ENCODE assay signal across 8 cellular contexts in genomic region chr17:16363749-16364536, GRCh38. TPM values are rescaled to one million over a fixed set of nuclear protein-coding genes. Genes with fewer than 3 reads are reported as not detected.
A peak's percentile ranks its signal among the peaks of the same experiment; 100 is the strongest.
DNase-seq lines count a peak whose midpoint lies in the region; ATAC-seq, FAIRE-seq and TF ChIP-seq lines count a peak whose summit lies in the region.

No MANE protein-coding gene starts in this region.

- BruUV-seq in K562 (replicated peaks; lab: Mats Ljungman, UMichigan): no TSS peak

- H3K27ac Mint-ChIP-seq in immature natural killer cell: peak overlapping the region in 1 of 6 donors; percentile 65

- H3K36me3 Mint-ChIP-seq in immature natural killer cell: no peaks in the 10 kb centered on the region

- ATAC-seq in DND-41 (ENCODE audit: insufficient read depth, low read depth): peak; percentile 99
- peak; percentile 98 for ATAC-seq in K562

- no peak for TF ChIP-seq EP300 in K562 (IDR thresholded peaks at IDR 0.05; ENCODE audit: low read length)

- H3K4me1 ChIP-seq in DND-41 (ENCODE audit: insufficient read depth, low read length) (no peaks in the 10 kb centered on the region), K562 (replicated peaks in 1 of 2; ENCODE audit: control insufficient read depth in 2 of 2, insufficient read depth in 2 of 2, low read length in 2 of 2) (no peaks in the 10 kb centered on the region; a peak in 1 of 5 replicates)

- H3K9me3 ChIP-seq in DND-41 (ENCODE audit: insufficient read depth, low read length, severe bottlenecking) (no peaks in the 10 kb centered on the region), K562 (replicated peaks; ENCODE audit: control insufficient read depth, insufficient read depth, low read depth, low read length) (no peaks in the 10 kb centered on the region)

- peaks cover 0 to 3% of the 10 kb centered on the region in 2 donors for H3K4me1 Mint-ChIP-seq in immature natural killer cell

- in situ Hi-C loops in K562 (cut with MboI): no loop called here

- H4K20me1 ChIP-seq in DND-41 (ENCODE audit: insufficient read depth, low read length) (no peaks in the 10 kb centered on the region), K562 (replicated peaks; ENCODE audit: control insufficient read depth, insufficient read depth, low read length) (no peaks in the 10 kb centered on the region)

- H3K36me3 ChIP-seq in DND-41 (ENCODE audit: insufficient read depth, low read length): no peaks in the 10 kb centered on the region
- no peaks in the 10 kb centered on the region for H3K36me3 ChIP-seq in K562 (ENCODE audit: control insufficient read depth, insufficient read depth, low read length)

- CTCF ChIA-PET in HEK293T (lab: Yijun Ruan, JAX) (interaction anchor here (0.5 to 2.7 kb wide), 29 partner anchors 9 to 1441 kb away, joined by 3 to 33 read pairs (median 5); partner anchors contain the start of genes CENPV, TRPV2 and UBB), K562 (lab: Yijun Ruan, JAX; ENCODE audit: low intra/inter-chr PET ratio) (interaction anchor here (0.6 to 1.1 kb wide), 4 partner anchors 51 to 226 kb away, joined by 3 read pairs; no protein-coding TSS in a partner anchor)

- TF ChIP-seq POLR2A in K562 (conservative IDR thresholded peaks at IDR 0.05): no peak

- POLR2A ChIA-PET in HEK293T (lab: Yijun Ruan, JAX): interaction anchor here (0.8 to 5.0 kb wide), 15 partner anchors 9 to 172 kb away, joined by 3 to 28 read pairs (median 5); partner anchors contain the start of genes CENPV, PIGL and UBB
- POLR2A ChIA-PET in K562 (lab: Yijun Ruan, JAX): interaction anchor here (0.7 to 2.0 kb wide), 5 partner anchors 9 to 75 kb away, joined by 3 to 12 read pairs (median 5); partner anchors contain the start of gene UBB

- WGBS in K562 (ENCODE audit: insufficient coverage, low coverage, missing lambda C conversion rate): 3% methylated on average over 6 of the region's 6 CpGs

- peaks cover 0 to 2% (median 0%) of the 10 kb centered on the region in 3 donors for H3K27me3 Mint-ChIP-seq in immature natural killer cell (ENCODE audit: low read depth in 3 of 3)

- H2AFZ ChIP-seq in DND-41 (ENCODE audit: low read depth, low read length): peak overlapping the region; percentile 12; the same call in 1 of the 2 replicates
- 0 out of 2 replicates have a peak overlapping the region, but pooled peaks have one; percentile 41 for H2AFZ ChIP-seq in K562 (ENCODE audit: low read depth, low read length)

- H3K27ac ChIP-seq in DND-41 (ENCODE audit: low read length): no peak overlapping the region
- H3K27ac ChIP-seq in K562 (ENCODE audit: extremely low read depth, low read depth, low read length): no peak overlapping the region

- no peak overlapping the region for H3K4me3 Mint-ChIP-seq in immature natural killer cell

- H3K9ac ChIP-seq in DND-41 (ENCODE audit: low read depth, low read length) (no peak overlapping the region), K562 (ENCODE audit: insufficient read depth in 1 of 2, low read depth in 2 of 2, low read length in 2 of 2) (no peak overlapping the region)

- H3K79me2 ChIP-seq in DND-41 (ENCODE audit: insufficient read depth, low read length) (no peaks in the 10 kb centered on the region), K562 (ENCODE audit: control insufficient read depth, insufficient read depth, low read length) (no peaks in the 10 kb centered on the region)

- TF ChIP-seq CTCF in DND-41 (IDR thresholded peaks at IDR 0.05; ENCODE audit: borderline replicate concordance, extremely low read depth, low read length, poor library complexity, severe bottlenecking): peak; percentile 99
- TF ChIP-seq CTCF in K562 (IDR thresholded peaks at IDR 0.05 in 2 of 3, conservative IDR thresholded peaks at IDR 0.05 in 1 of 3; ENCODE audit: insufficient read depth in 2 of 3, low read depth in 1 of 3, low read length in 3 of 3): peak; percentile 77 to 88 (median 82)

- H3K4me3 ChIP-seq in DND-41 (ENCODE audit: low read depth in 1 of 2, low read length in 2 of 2) (no peak overlapping the region), K562 (no peak overlapping the region)

- intact Hi-C loops in K562 (cut with micrococcal nuclease): loop anchor here (2.0 to 10.0 kb wide), 3 partner anchors 51 to 157 kb away; partner anchors contain the start of gene TRPV2

- no peaks in the 10 kb centered on the region for H3K9me3 Mint-ChIP-seq in immature natural killer cell

- no peaks in the 10 kb centered on the region for H3K9me1 ChIP-seq in K562 (ENCODE audit: control insufficient read depth, insufficient read depth, low read length)

- DNase-seq in DND-41 (peak; percentile 81), HEK293T (ENCODE audit: extremely low spot score) (peak; percentile 74), NCI-H1694 treated with DMSO at 0.1 percent for 48 hours (lab: John Stamatoyannopoulos, UW) (peak; percentile 70), K562 (ENCODE audit: extremely low read depth in 1 of 4, low spot score in 3 of 4) (peak; percentile 63 to 78 (median 67)), immature natural killer cell (peak; percentile 58 to 64 (median 61)), GF-D8 (lab: John Stamatoyannopoulos, UW) (no peak)
- DNase-seq in stimulated activated CD4-positive, alpha-beta T cell treated with anti-CD3 and anti-CD28 coated beads, Interleukin-15, amount 100 ng/mL, for 48 hours (ENCODE audit: low read depth in 2 of 2): peak; percentile 53 to 68

- TF ChIP-seq RAD21 in K562 (CRISPR knock-in tag; conservative IDR thresholded peaks at IDR 0.05 in 1 of 2, IDR thresholded peaks at IDR 0.05 in 1 of 2): peak; percentile 62 to 80

- peak; percentile 15 for FAIRE-seq in TTC549 (lab: Jason Lieb, UNC)
- peak; percentile 88 for FAIRE-seq in K562 (lab: Jason Lieb, UNC)

- no peak overlapping the region for H3K4me2 ChIP-seq in DND-41 (ENCODE audit: insufficient read depth, low read length)
- no peak overlapping the region for H3K4me2 ChIP-seq in K562 (ENCODE audit: insufficient read depth, low read length)

- H3K27me3 ChIP-seq in DND-41 (ENCODE audit: insufficient read depth, low read length, poor library complexity) (no peaks in the 10 kb centered on the region), K562 (ENCODE audit: control insufficient read depth in 2 of 2, insufficient read depth in 2 of 2, low read length in 2 of 2) (no peaks in the 10 kb centered on the region)

RNA-seq across cellular contexts. Expression of gene CENPV, which starts 10.7 kb away (rescaled TPM):
- 56.5 and 86.7 TPM in 2 replicates for total RNA-seq in K562 (2011; cell fraction: chromatin; rRNA removed; ENCODE audit: low replicate concordance)
- 65.5 and 66.5 TPM in 2 replicates for total RNA-seq in K562 (2011; cell fraction: nucleolus; rRNA removed)
- 76.8 and 103 TPM in 2 replicates for total RNA-seq in K562 (2011; cell fraction: nucleoplasm; rRNA removed)
- total RNA-seq in K562 (2014; rRNA removed) (90.9 and 131 TPM in 2 replicates), K562 (2014; rRNA removed; fragmentation: Illumina TruSeq; extraction: Trizol) (89.6 and 95.5 TPM in 2 replicates), K562 (2015; rRNA removed; fragmentation: Illumina TruSeq; extraction: Trizol) (67.4 and 75.0 TPM in 2 replicates), K562 (2021) (86.1 and 89.1 TPM in 2 replicates)
- polyA plus RNA-seq in K562 (2011; rRNA removed) (112 and 128 TPM in 2 replicates), K562 (2014; fragmentation: Illumina TruSeq; extraction: Trizol) (89.3 and 96.6 TPM in 2 replicates), K562 (2014; fragmentation: Nextera tagmentation; extraction: Ambion mirVana) (10 to 100 TPM; 17.8 to 25.8 TPM), K562 (2014; rRNA removed) (91.8 and 100 TPM in 2 replicates), immature natural killer cell (10 to 100 TPM; 14.2 to 28.1 (median 23.1) TPM)
- polyA plus RNA-seq in K562 (2011; cell fraction: cytosol; rRNA removed): 115 and 125 TPM in 2 replicates
- 114 and 127 TPM in 2 replicates for polyA plus RNA-seq in K562 (2011; cell fraction: nucleus; rRNA removed)
- polyA plus RNA-seq in K562 (2012): 64.4 and 69.3 TPM in 2 replicates
- 53.0 and 61.8 TPM in 2 replicates for polyA minus RNA-seq in K562 (2011; rRNA and poly(A)+ RNA removed)
- polyA minus RNA-seq in K562 (2011; cell fraction: cytosol; rRNA and poly(A)+ RNA removed): 24.5 and 25.6 TPM in 2 replicates
- polyA minus RNA-seq in K562 (2011; cell fraction: nucleus; rRNA and poly(A)+ RNA removed): 17.9 and 22.4 TPM in 2 replicates

RNA-seq across cellular contexts. Expression of gene UBB, which starts 16.9 kb away (rescaled TPM):
- total RNA-seq in K562 (2011; cell fraction: chromatin; rRNA removed; ENCODE audit: low replicate concordance): 132 and 247 TPM in 2 replicates
- 377 and 399 TPM in 2 replicates for total RNA-seq in K562 (2011; cell fraction: nucleolus; rRNA removed)
- total RNA-seq in K562 (2011; cell fraction: nucleoplasm; rRNA removed): 354 and 382 TPM in 2 replicates
- 2,054 and 2,801 TPM in 2 replicates for total RNA-seq in K562 (2014; rRNA removed)
- total RNA-seq in K562 (2014; rRNA removed; fragmentation: Illumina TruSeq; extraction: Trizol): 1,199 and 1,477 TPM in 2 replicates
- total RNA-seq in K562 (2015; rRNA removed; fragmentation: Illumina TruSeq; extraction: Trizol): 1,630 and 1,692 TPM in 2 replicates
- total RNA-seq in K562 (2021): 1,581 and 1,675 TPM in 2 replicates
- 1,069 and 1,272 TPM in 2 replicates for polyA plus RNA-seq in K562 (2011; rRNA removed)
- 1,564 and 2,005 TPM in 2 replicates for polyA plus RNA-seq in K562 (2011; cell fraction: cytosol; rRNA removed)
- 726 and 879 TPM in 2 replicates for polyA plus RNA-seq in K562 (2011; cell fraction: nucleus; rRNA removed)
- polyA plus RNA-seq in K562 (2012): 2,693 and 3,124 TPM in 2 replicates
- 1,681 and 1,922 TPM in 2 replicates for polyA plus RNA-seq in K562 (2014; fragmentation: Illumina TruSeq; extraction: Trizol)
- polyA plus RNA-seq in K562 (2014; fragmentation: Nextera tagmentation; extraction: Ambion mirVana): 1,000 to 10,000 TPM; 3,942 to 4,143 TPM
- polyA plus RNA-seq in K562 (2014; rRNA removed): 1,696 and 2,000 TPM in 2 replicates
- 966 and 1,497 TPM in 2 replicates for polyA minus RNA-seq in K562 (2011; rRNA and poly(A)+ RNA removed)
- polyA minus RNA-seq in K562 (2011; cell fraction: cytosol; rRNA and poly(A)+ RNA removed): 625 and 785 TPM in 2 replicates
- polyA minus RNA-seq in K562 (2011; cell fraction: nucleus; rRNA and poly(A)+ RNA removed): 116 and 251 TPM in 2 replicates
- 1,000 to 10,000 TPM; 3,354 to 4,873 (median 3,832) TPM for polyA plus RNA-seq in immature natural killer cell

RNA-seq across cellular contexts. Expression of gene TRPV2, which starts 51.4 kb away (rescaled TPM):
- total RNA-seq in K562 (2011; cell fraction: chromatin; rRNA removed; ENCODE audit: low replicate concordance): 66.3 and 211 TPM in 2 replicates
- total RNA-seq in K562 (2011; cell fraction: nucleolus; rRNA removed): 185 and 234 TPM in 2 replicates
- total RNA-seq in K562 (2011; cell fraction: nucleoplasm; rRNA removed): 108 and 114 TPM in 2 replicates
- 43.5 and 51.6 TPM in 2 replicates for total RNA-seq in K562 (2014; rRNA removed)
- 24.1 and 30.3 TPM in 2 replicates for total RNA-seq in K562 (2014; rRNA removed; fragmentation: Illumina TruSeq; extraction: Trizol)
- total RNA-seq in K562 (2015; rRNA removed; fragmentation: Illumina TruSeq; extraction: Trizol): 28.6 and 31.9 TPM in 2 replicates
- 93.6 and 97.5 TPM in 2 replicates for total RNA-seq in K562 (2021)
- polyA plus RNA-seq in K562 (2011; rRNA removed): 37.5 and 60.1 TPM in 2 replicates
- polyA plus RNA-seq in K562 (2011; cell fraction: cytosol; rRNA removed): 43.3 and 57.1 TPM in 2 replicates
- 61.7 and 85.4 TPM in 2 replicates for polyA plus RNA-seq in K562 (2011; cell fraction: nucleus; rRNA removed)
- 83.6 and 173 TPM in 2 replicates for polyA plus RNA-seq in K562 (2012)
- 29.6 and 39.7 TPM in 2 replicates for polyA plus RNA-seq in K562 (2014; fragmentation: Illumina TruSeq; extraction: Trizol)
- 10 to 100 TPM in 1 of 2 experiments, 1 to 10 TPM in 1; 10.0 to 15.6 TPM for polyA plus RNA-seq in K562 (2014; fragmentation: Nextera tagmentation; extraction: Ambion mirVana)
- polyA plus RNA-seq in K562 (2014; rRNA removed): 33.7 and 42.0 TPM in 2 replicates
- polyA minus RNA-seq in K562 (2011; rRNA and poly(A)+ RNA removed): 43.0 and 43.3 TPM in 2 replicates
- polyA minus RNA-seq in K562 (2011; cell fraction: cytosol; rRNA and poly(A)+ RNA removed): 86.4 and 94.1 TPM in 2 replicates
- polyA minus RNA-seq in K562 (2011; cell fraction: nucleus; rRNA and poly(A)+ RNA removed): 27.1 and 30.0 TPM in 2 replicates
- 100 to 1,000 TPM; 151 to 206 (median 202) TPM for polyA plus RNA-seq in immature natural killer cell
